27 cellular contexts compared by ENCODE assay signal in genomic region chr1:6961289-6961688, GRCh38.
DNase-seq lines count a peak whose midpoint lies in the region; ATAC-seq and TF ChIP-seq lines count a peak whose summit lies in the region.
"Had no signal": no experiment of that assay in that cellular context is flagged by ENCODE, and none has a peak within 500 bp of the region (broad histone marks: within the 10 kb centered on the region; RNA-seq: fewer than 3 reads in every experiment).

No MANE protein-coding gene starts in this region.

- H3K4ac ChIP-seq in H9 (ENCODE audit: low read depth, low read length): no peak overlapping the region

- no CpG with 5 or more reads among the region's 13 CpGs for WGBS in H9 (ENCODE audit: extremely low coverage, insufficient read length, low lambda C conversion rate)

- H3K9me3 ChIP-seq in H9 (ENCODE audit: control insufficient read depth, low read depth, low read length): no peaks in the 10 kb centered on the region
- no peaks in the 10 kb centered on the region for H3K9me3 ChIP-seq in T-helper 17 cell (ENCODE audit: control insufficient read depth, low read length, poor library complexity, severe bottlenecking)
- H3K9me3 ChIP-seq in iPS-15b (ENCODE audit: control insufficient read depth, insufficient read depth, low read length): no peaks in the 10 kb centered on the region
- H3K9me3 ChIP-seq in osteoblast (ENCODE audit: low read depth, low read length): no peaks in the 10 kb centered on the region
- H3K9me3 ChIP-seq: colonic mucosa, heart right ventricle, upper lobe of left lung had no signal

- H2BK20ac ChIP-seq in H9 (ENCODE audit: low read depth, low read length, poor library complexity, severe bottlenecking): no peak overlapping the region

- H3K14ac ChIP-seq in H9 (ENCODE audit: insufficient read depth, low read length): no peak overlapping the region

- H2BK15ac ChIP-seq in H9 (ENCODE audit: low read depth, low read length): no peak overlapping the region

- H3K4me3 ChIP-seq in iPS-15b (ENCODE audit: low read depth, low read length): peak overlapping the region; percentile 77
- no peak overlapping the region for H3K4me3 ChIP-seq in osteoblast (ENCODE audit: insufficient read depth, low read length)
- H3K4me3 ChIP-seq: SK-N-MC had no signal

- no peak overlapping the region for H4K91ac ChIP-seq in H9 (ENCODE audit: insufficient read length, low read depth, low read length)

- no peak overlapping the region for H2BK12ac ChIP-seq in H9 (ENCODE audit: insufficient read length, low read depth, low read length)

- H3K4me1 ChIP-seq in H9 (ENCODE audit: insufficient read depth, low read length) (no peaks in the 10 kb centered on the region; the same call in 1 of the 2 replicates), iPS-15b (ENCODE audit: control insufficient read depth, insufficient read depth, low read length) (peaks cover 19% of the 10 kb centered on the region), osteoblast (ENCODE audit: insufficient read depth, low read length) (peaks cover 6% of the 10 kb centered on the region)
- H3K4me1 ChIP-seq: colonic mucosa had no signal

- H3K4me1 Mint-ChIP-seq in H9 (peaks cover 51 to 56% of the 10 kb centered on the region in 2 experiments), T-helper 17 cell (peaks cover 13% of the 10 kb centered on the region), immature natural killer cell (peaks cover 4 to 7% of the 10 kb centered on the region in 2 donors)

- H3K23ac ChIP-seq in H9 (ENCODE audit: insufficient read length, low read depth, low read length): no peak overlapping the region

- H3T11ph ChIP-seq in H9 (ENCODE audit: low read length): no peak overlapping the region

- H4K20me1 ChIP-seq in H9 (ENCODE audit: control insufficient read depth, insufficient read depth, insufficient read length) (no peaks in the 10 kb centered on the region), osteoblast (ENCODE audit: insufficient read depth, low read length) (no peaks in the 10 kb centered on the region)

- H3K27ac ChIP-seq in H9 (ENCODE audit: insufficient read length, low read depth, low read length) (no peak overlapping the region), osteoblast (ENCODE audit: low read depth, low read length) (no peak overlapping the region), caudate nucleus (ENCODE audit: low read depth, low read length) (no peak overlapping the region)
- H3K27ac ChIP-seq: colonic mucosa, SK-N-MC had no signal

- no peak overlapping the region for H2BK120ac ChIP-seq in H9 (ENCODE audit: low read depth, low read length, poor library complexity, severe bottlenecking)

- H3K4me3 Mint-ChIP-seq in H9 (peak overlapping the region; percentile 14 to 85; a peak in 4 of 5 replicates), T-helper 17 cell (peak overlapping the region; percentile 3), immature natural killer cell (peak overlapping the region in 2 of 5 donors; percentile 21 to 23)
- H3K4me3 Mint-ChIP-seq: activated T-cell treated with anti-CD3 and anti-CD28 coated beads, Interleukin-2, amount 50 U/mL, for 4 hours had no signal

- TF ChIP-seq CTCF in H9 (conservative IDR thresholded peaks at IDR 0.05): no peak
- TF ChIP-seq CTCF in osteoblast (IDR thresholded peaks at IDR 0.05; ENCODE audit: extremely low read depth, low read depth, low read length): no peak

- H3K36me3 ChIP-seq in iPS-15b (ENCODE audit: control insufficient read depth, insufficient read depth, low read length) (no peaks in the 10 kb centered on the region), osteoblast (ENCODE audit: insufficient read depth, low read length) (no peaks in the 10 kb centered on the region)
- H3K36me3 ChIP-seq: colonic mucosa, heart right ventricle, upper lobe of left lung had no signal

- no peaks in the 10 kb centered on the region for H3K79me2 ChIP-seq in H9 (ENCODE audit: insufficient read depth, low read length)
- no peaks in the 10 kb centered on the region for H3K79me2 ChIP-seq in osteoblast (ENCODE audit: insufficient read depth, low read length)

- H3K4me2 ChIP-seq in H9 (ENCODE audit: insufficient read depth, insufficient read length, low read length): peak overlapping the region; percentile 84
- H3K4me2 ChIP-seq in osteoblast (ENCODE audit: insufficient read depth, low read length): no peak overlapping the region

- H4K8ac ChIP-seq in H9 (replicated peaks; ENCODE audit: insufficient read length, low read depth, low read length): no peak overlapping the region

- H2AFZ ChIP-seq in H9 (ENCODE audit: low read length) (no peak overlapping the region), osteoblast (ENCODE audit: low read length) (no peak overlapping the region)

- no peak for DNase-seq in H9
- no peak for DNase-seq in T-helper 17 cell
- DNase-seq in osteoblast (ENCODE audit: insufficient read length, low spot score, missing footprints): peak; percentile 44
- no peak for DNase-seq in immature natural killer cell
- no peak for DNase-seq in caudate nucleus (lab: John Stamatoyannopoulos, UW)
- DNase-seq in NK-92 treated with Interleukin-12 subunit alpha and Interleukin-12 subunit beta, amount 100 ng/mL, for 24 hours (lab: John Stamatoyannopoulos, UW): no peak
- DNase-seq: activated T-cell treated with anti-CD3 and anti-CD28 coated beads, Interleukin-2, amount 50 U/mL, for 4 hours; CD4-positive, alpha-beta T cell; colonic mucosa; DMS 273 treated with DMSO at 0.1 percent for 48 hours; GDM1; heart right ventricle; Kasumi-1; kidney glomerular epithelial cell; mammary epithelial cell; NCI-H1092; NCI-H2029; NCI-H345; RPMI8226; stimulated activated CD4-positive, alpha-beta T cell treated with anti-CD3 and anti-CD28 coated beads, Interleukin-4, amount 100 ng/mL, for 24 hours; T-helper 9 cell had no signal

- H3K27ac Mint-ChIP-seq in H9 (0 out of 7 replicates have a peak overlapping the region, but pooled peaks of 1 of the 3 experiments have one; percentile 48), T-helper 17 cell (no peak overlapping the region), immature natural killer cell (no peak overlapping the region)
- H3K27ac Mint-ChIP-seq: activated naive CD8-positive, alpha-beta T cell; CD4-positive, alpha-beta T cell had no signal

- peaks cover 10% of the 10 kb centered on the region for H3K27me3 Mint-ChIP-seq in H9 (ENCODE audit: low read depth)
- peaks cover 51% of the 10 kb centered on the region for H3K27me3 Mint-ChIP-seq in T-helper 17 cell
- peaks cover 4 to 28% (median 10%) of the 10 kb centered on the region in 3 donors for H3K27me3 Mint-ChIP-seq in immature natural killer cell (ENCODE audit: low read depth in 3 of 3)
- H3K27me3 Mint-ChIP-seq: activated naive CD8-positive, alpha-beta T cell had no signal

- no peak overlapping the region for H4K5ac ChIP-seq in H9 (ENCODE audit: insufficient read length, low read depth, low read length)

- H3K23me2 ChIP-seq in H9 (ENCODE audit: insufficient read length, low read depth, low read length, poor library complexity, severe bottlenecking): peaks cover 10% of the 10 kb centered on the region

- ATAC-seq in T-helper 17 cell: no peak
- no peak for ATAC-seq in HG03045 (IDR thresholded peaks at IDR 0.05; ENCODE audit: unreplicated experiment)
- ATAC-seq: activated CD4-positive, CD25-positive, alpha-beta regulatory T cell treated with anti-CD3 and anti-CD28 coated beads, Interleukin-2, amount 50 U/mL, for 24 hours; activated T-cell treated with anti-CD3 and anti-CD28 coated beads, Interleukin-2, amount 50 U/mL, for 4 hours had no signal

- H3K79me1 ChIP-seq in H9 (ENCODE audit: insufficient read depth, low read depth, low read length, poor library complexity, severe bottlenecking): no peaks in the 10 kb centered on the region

- H3K36me3 Mint-ChIP-seq in H9 (ENCODE audit: insufficient read depth in 1 of 3, low read depth in 3 of 3): peaks cover 0 to 6% (median 0%) of the 10 kb centered on the region in 3 experiments; a peak in 1 of 7 replicates
- H3K36me3 Mint-ChIP-seq in T-helper 17 cell (ENCODE audit: low read depth): no peaks in the 10 kb centered on the region
- no peaks in the 10 kb centered on the region for H3K36me3 Mint-ChIP-seq in immature natural killer cell
- H3K36me3 Mint-ChIP-seq: activated naive CD8-positive, alpha-beta T cell had no signal

- H2BK5ac ChIP-seq in H9 (ENCODE audit: insufficient read length, low read length): no peak overlapping the region

- no peak overlapping the region for H2AK5ac ChIP-seq in H9 (ENCODE audit: insufficient read length, low read length)

- no peak overlapping the region for H3K56ac ChIP-seq in H9 (ENCODE audit: insufficient read length, low read depth, low read length)

- H3K9ac ChIP-seq in H9 (ENCODE audit: extremely low read depth, insufficient read length, low read length) (no peak overlapping the region), iPS-15b (ENCODE audit: low read depth, low read length) (no peak overlapping the region)

- H3K18ac ChIP-seq in H9 (ENCODE audit: insufficient read length, low read depth, low read length): no peak overlapping the region

- no peaks in the 10 kb centered on the region for H3K27me3 ChIP-seq in H9 (ENCODE audit: insufficient read depth, low read length)
- no peaks in the 10 kb centered on the region for H3K27me3 ChIP-seq in iPS-15b (ENCODE audit: control insufficient read depth, insufficient read depth, low read length)
- H3K27me3 ChIP-seq in osteoblast (ENCODE audit: insufficient read depth, low read length): peaks cover 15% of the 10 kb centered on the region
- H3K27me3 ChIP-seq: colonic mucosa had no signal

- H3K9me3 Mint-ChIP-seq in H9: no peaks in the 10 kb centered on the region; a peak in 1 of 5 replicates
- H3K9me3 Mint-ChIP-seq in immature natural killer cell: peaks cover 0 to 2% (median 0%) of the 10 kb centered on the region in 6 donors
- H3K9me3 Mint-ChIP-seq: activated T-cell treated with anti-CD3 and anti-CD28 coated beads, Interleukin-2, amount 50 U/mL, for 4 hours; CD4-positive, alpha-beta T cell had no signal
